Comparison of ENCODE assay signal across 29 cellular contexts in the genomic region with DNA sequence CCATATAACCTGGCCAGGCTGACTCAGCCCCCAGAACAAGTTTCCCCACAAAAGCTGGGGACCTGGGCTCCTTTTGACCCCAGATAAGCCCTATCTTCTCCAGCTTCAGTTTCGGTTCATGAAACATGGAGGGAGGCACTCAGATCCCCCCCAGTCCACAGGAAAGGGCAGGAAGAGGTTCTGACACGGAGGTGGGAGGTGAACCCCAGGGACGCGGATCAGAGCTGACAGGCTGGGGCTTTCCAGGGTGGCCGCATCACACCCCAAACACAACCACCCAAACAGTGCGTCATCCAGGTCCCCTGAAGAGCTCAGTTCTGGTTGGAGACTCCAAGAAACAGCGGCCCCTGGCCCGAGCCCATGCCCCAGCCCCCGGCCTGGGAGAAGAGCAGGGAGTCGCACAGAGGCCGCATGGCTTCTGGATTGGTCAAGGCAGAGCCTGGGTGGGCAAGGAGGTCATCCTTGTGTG. TPM values are rescaled to one million over a fixed set of nuclear protein-coding genes. Genes with fewer than 3 reads are reported as not detected.
DNase-seq lines count a peak whose midpoint lies in the region; ATAC-seq, FAIRE-seq and TF ChIP-seq lines count a peak whose summit lies in the region.
"Had no signal": no experiment of that assay in that cellular context is flagged by ENCODE, and none has a peak within 500 bp of the region (broad histone marks: within the 10 kb centered on the region; RNA-seq: fewer than 3 reads in every experiment).

No MANE protein-coding gene starts in this region.

- peak overlapping the region; percentile 65; the same call in 1 of the 2 replicates for H3K4ac ChIP-seq in IMR-90 (ENCODE audit: low read depth, low read length)
- H3K4ac ChIP-seq in H1 (replicated peaks; ENCODE audit: insufficient read length, low read depth, low read length), result no peak overlapping the region

- H3K36me3 Mint-ChIP-seq in stimulated activated memory B cell treated with anti-CD40 and anti-IgM and Interleukin-4, amounts not matched to agents 10 μg/mL and 1 μg/mL and 100 μg/mL, for 72 hours, result no peaks in the 10 kb centered on the region

- H2BK120ac ChIP-seq in IMR-90 (ENCODE audit: low read depth, low read length), result peak overlapping the region; percentile 23; the same call in 1 of the 2 replicates
- no peak overlapping the region for H2BK120ac ChIP-seq in H1 (replicated peaks; ENCODE audit: low read depth, low read length)

- no TSS peak for BruUV-seq in IMR-90 (replicated peaks; lab: Mats Ljungman, UMichigan)

- H3K79me1 ChIP-seq in IMR-90 (ENCODE audit: low read depth in 1 of 2, low read length in 2 of 2), result no peaks in the 10 kb centered on the region
- H3K79me1 ChIP-seq in H1 (ENCODE audit: low read depth, low read length), result no peaks in the 10 kb centered on the region

- no peak overlapping the region for H3K4me3 ChIP-seq in IMR-90 (ENCODE audit: insufficient read depth, low read depth, low read length)
- no peak overlapping the region for H3K4me3 ChIP-seq in H1 (ENCODE audit: extremely low read depth in 1 of 4, insufficient read depth in 2 of 4, low read depth in 3 of 4, low read length in 4 of 4)
- H3K4me3 ChIP-seq: colonic mucosa, esophagus muscularis mucosa, heart right ventricle had no signal

- no peak overlapping the region for H3K27ac ChIP-seq in IMR-90 (ENCODE audit: insufficient read depth, low read length)
- H3K27ac ChIP-seq in H1 (ENCODE audit: low read depth, low read length), result no peak overlapping the region
- H3K27ac ChIP-seq: colonic mucosa, esophagus muscularis mucosa, foreskin keratinocyte, heart right ventricle had no signal

- H4K5ac ChIP-seq in IMR-90 (ENCODE audit: low read depth, low read length) (no peak overlapping the region), H1 (ENCODE audit: insufficient read length, low read depth, low read length) (no peak overlapping the region)

- peaks cover 3% of the 10 kb centered on the region for H3K27me3 Mint-ChIP-seq in stimulated activated memory B cell treated with anti-CD40 and anti-IgM and Interleukin-4, amounts not matched to agents 10 μg/mL and 1 μg/mL and 100 μg/mL, for 72 hours

- H3K9ac ChIP-seq in IMR-90 (ENCODE audit: low read depth, low read length) (no peak overlapping the region), H1 (replicated peaks in 1 of 4; ENCODE audit: extremely low read depth in 1 of 4, low read depth in 3 of 4, low read length in 3 of 4) (no peak overlapping the region)

- H2AK9ac ChIP-seq in IMR-90 (replicated peaks; ENCODE audit: low read depth, low read length, poor library complexity), result peak overlapping the region; percentile 33

- H3K27me3 ChIP-seq in IMR-90 (ENCODE audit: control insufficient read depth, insufficient read depth, low read length) (no peaks in the 10 kb centered on the region), H1 (replicated peaks in 1 of 4; ENCODE audit: control insufficient read depth in 3 of 4, extremely low read depth in 1 of 4, insufficient read depth in 3 of 4, low read length in 3 of 4) (no peaks in the 10 kb centered on the region; a peak in 1 of 7 replicates)
- H3K27me3 ChIP-seq: colonic mucosa, esophagus muscularis mucosa, foreskin keratinocyte, heart right ventricle had no signal

- H3K23ac ChIP-seq in IMR-90 (ENCODE audit: low read depth, low read length), result no peak overlapping the region
- no peak overlapping the region for H3K23ac ChIP-seq in H1 (ENCODE audit: insufficient read length)

- POLR2A ChIA-PET in IMR-90 (lab: Charles Lee; ENCODE audit: unreplicated experiment) (no interaction called here), H1 (lab: Charles Lee; ENCODE audit: partially characterized antibody) (interaction anchor here (1.2 to 2.1 kb wide), 2 partner anchors 14 to 116 kb away, joined by 4 read pairs; a partner anchor contains a TSS)

- H3K56ac ChIP-seq in IMR-90 (ENCODE audit: extremely low read depth, insufficient read depth, low read length), result no peak overlapping the region
- H3K56ac ChIP-seq in H1 (replicated peaks; ENCODE audit: insufficient read length, low read depth, low read length), result no peak overlapping the region

- no peaks in the 10 kb centered on the region for H3K9me3 Mint-ChIP-seq in stimulated activated memory B cell treated with anti-CD40 and anti-IgM and Interleukin-4, amounts not matched to agents 10 μg/mL and 1 μg/mL and 100 μg/mL, for 72 hours
- H3K9me3 Mint-ChIP-seq: activated T-helper 1 cell treated with anti-CD3 and anti-CD28 coated beads, Interleukin-12 subunit alpha, Interleukin-12 subunit beta, Interleukin-2, Interleukin-4 antibody, amounts not matched to agents 30 ng/mL and 10 ng/mL and 1 ng/mL, durations not matched to agents 14 hours and 24 hours and 36 hours; effector memory CD8-positive, alpha-beta T cell had no signal

- H4K91ac ChIP-seq in IMR-90 (ENCODE audit: insufficient read depth, low read depth, low read length), result peak overlapping the region; percentile 23
- H4K91ac ChIP-seq in H1 (replicated peaks; ENCODE audit: insufficient read length, low read length), result no peak overlapping the region

- no peak overlapping the region for H3K14ac ChIP-seq in IMR-90 (replicated peaks; ENCODE audit: low read depth, low read length)
- H3K14ac ChIP-seq in H1 (ENCODE audit: insufficient read length), result no peak overlapping the region

- in situ Hi-C loops in IMR-90 (cut with MboI; ENCODE audit: low sequenced_read_pairs), result no loop called here

- peak overlapping the region; percentile 67 for H2AK5ac ChIP-seq in IMR-90 (ENCODE audit: low read depth, low read length)
- no peak overlapping the region for H2AK5ac ChIP-seq in H1 (ENCODE audit: low read depth, low read length)

- TF ChIP-seq CTCF in GM10266 (IDR thresholded peaks at IDR 0.05; ENCODE audit: control insufficient read depth, insufficient read depth, low read depth, missing control alignments) (no peak), IMR-90 (conservative IDR thresholded peaks at IDR 0.05; ENCODE audit: low read depth, low read length) (no peak), H1 (IDR thresholded peaks at IDR 0.05; ENCODE audit: control extremely low read depth in 1 of 3, insufficient read depth in 1 of 3, low read depth in 1 of 3, low read length in 3 of 3) (no peak)

- TF ChIP-seq POLR2A in IMR-90 (IDR thresholded peaks at IDR 0.05; ENCODE audit: low read depth, low read length) (no peak), H1 (IDR thresholded peaks at IDR 0.05; ENCODE audit: control extremely low read depth in 1 of 2, low read depth in 2 of 2, low read length in 2 of 2) (no peak)

- H2AFZ ChIP-seq in IMR-90 (replicated peaks; ENCODE audit: low read length, poor library complexity) (no peak overlapping the region), H1 (ENCODE audit: low read length) (0 out of 2 replicates have a peak overlapping the region, but pooled peaks have one; percentile 13)

- no peak overlapping the region; a peak in 1 of 4 replicates for H4K8ac ChIP-seq in IMR-90 (ENCODE audit: low read depth in 2 of 2, low read length in 2 of 2)
- H4K8ac ChIP-seq in H1 (ENCODE audit: extremely low read depth, insufficient read depth, low read length), result no peak overlapping the region

- no peak overlapping the region for H2BK5ac ChIP-seq in IMR-90 (ENCODE audit: low read depth, low read length, poor library complexity, severe bottlenecking)
- H2BK5ac ChIP-seq in H1 (ENCODE audit: low read depth, low read length), result no peak overlapping the region

- DNase-seq in GM10266 (ENCODE audit: extremely low spot score) (peak; percentile 55), IMR-90 (no peak), H1 (ENCODE audit: low read depth in 1 of 2, low spot score in 2 of 2) (no peak), nucleus accumbens (lab: John Stamatoyannopoulos, UW) (no peak), OCI-M2 (lab: John Stamatoyannopoulos, UW; ENCODE audit: unreplicated experiment) (no peak)
- DNase-seq: activated naive CD4-positive, alpha-beta T cell treated with anti-CD3 and anti-CD28 coated beads, Interleukin-2, amount 50 U/mL, for 16 hours; amniotic stem cell; Calu3; colonic mucosa; DND-41; effector memory CD8-positive, alpha-beta T cell; foreskin keratinocyte; heart right ventricle; left cardiac atrium; mammary epithelial cell; NCI-H1105 treated with DMSO at 0.1 percent for 48 hours; NCI-H1930; NCI-H526; SIG-M5; stimulated activated CD4-positive, alpha-beta T cell treated with anti-CD3 and anti-CD28 coated beads, Interleukin-12 subunit alpha, Interleukin-12 subunit beta, amount 100 ng/mL, for 4 hours; stimulated activated CD4-positive, alpha-beta T cell treated with anti-CD3 and anti-CD28 coated beads, Interleukin-4, amount 100 ng/mL, for 24 hours; stimulated activated naive CD4-positive, alpha-beta T cell treated with Interleukin-2 at 50 U/mL for 16 hours had no signal

- H2BK15ac ChIP-seq in IMR-90 (ENCODE audit: low read depth, low read length) (peak overlapping the region; percentile 35; the same call in 1 of the 3 replicates), H1 (ENCODE audit: low read length) (no peak overlapping the region)

- TF ChIP-seq EP300 in H1 (IDR thresholded peaks at IDR 0.05; ENCODE audit: borderline replicate concordance in 1 of 2, low read depth in 2 of 2, low read length in 2 of 2), result no peak

- H2BK20ac ChIP-seq in IMR-90 (ENCODE audit: low read depth, low read length), result no peak overlapping the region
- no peak overlapping the region for H2BK20ac ChIP-seq in H1 (ENCODE audit: low read length)

- H3K18ac ChIP-seq in IMR-90 (ENCODE audit: low read depth, low read length) (no peak overlapping the region), H1 (ENCODE audit: extremely low read depth, low read length) (no peak overlapping the region; the same call in 1 of the 2 replicates)

- H3K23me2 ChIP-seq in H1 (ENCODE audit: low read depth, low read length), result no peaks in the 10 kb centered on the region

- peaks cover 71% of the 10 kb centered on the region for H3K4me1 Mint-ChIP-seq in stimulated activated memory B cell treated with anti-CD40 and anti-IgM and Interleukin-4, amounts not matched to agents 10 μg/mL and 1 μg/mL and 100 μg/mL, for 72 hours

- peak overlapping the region; percentile 91 for H3K27ac Mint-ChIP-seq in stimulated activated memory B cell treated with anti-CD40 and anti-IgM and Interleukin-4, amounts not matched to agents 10 μg/mL and 1 μg/mL and 100 μg/mL, for 72 hours
- H3K27ac Mint-ChIP-seq: activated T-helper 1 cell treated with anti-CD3 and anti-CD28 coated beads, Interleukin-12 subunit alpha, Interleukin-12 subunit beta, Interleukin-2, Interleukin-4 antibody, amounts not matched to agents 30 ng/mL and 10 ng/mL and 1 ng/mL, durations not matched to agents 14 hours and 24 hours and 36 hours; effector memory CD8-positive, alpha-beta T cell; progenitor cell of endocrine pancreas had no signal

- 88% methylated on average over 3 of the region's 11 CpGs; no CpG with 5 or more reads in 1 of the 2 experiments for WGBS in IMR-90 (ENCODE audit: extremely low coverage in 2 of 2, insufficient read length in 1 of 2), 2 experiments
- 82% methylated on average over 11 of the region's 11 CpGs; no CpG with 5 or more reads in 1 of the 2 experiments for WGBS in H1 (ENCODE audit: extremely low coverage in 1 of 2, insufficient coverage in 1 of 2, insufficient read length in 1 of 2, insufficient replicate concordance in 2 of 2, low coverage in 1 of 2, low lambda C conversion rate in 2 of 2, missing lambda C conversion rate in 1 of 2), 2 experiments

- peaks cover 18% of the 10 kb centered on the region for H3K4me1 ChIP-seq in IMR-90 (ENCODE audit: control insufficient read depth, insufficient read depth, low read length)
- no peaks in the 10 kb centered on the region; a peak in 1 of 7 replicates for H3K4me1 ChIP-seq in H1 (replicated peaks in 1 of 4; ENCODE audit: control insufficient read depth in 3 of 4, insufficient read depth in 4 of 4, low read length in 3 of 4)
- H3K4me1 ChIP-seq: colonic mucosa, foreskin keratinocyte had no signal

- H3K9me1 ChIP-seq in IMR-90 (ENCODE audit: insufficient read depth, low read length), result peaks cover 20% of the 10 kb centered on the region

- no peaks in the 10 kb centered on the region for H3K79me2 ChIP-seq in H1 (ENCODE audit: control insufficient read depth in 1 of 2, insufficient read depth in 2 of 2, low read length in 2 of 2)

- H3K9me3 ChIP-seq in IMR-90 (ENCODE audit: control insufficient read depth, insufficient read depth, low read length), result no peaks in the 10 kb centered on the region
- H3K9me3 ChIP-seq in H1 (ENCODE audit: insufficient read depth in 2 of 2, low read depth in 1 of 2, low read length in 1 of 2), result no peaks in the 10 kb centered on the region
- H3K9me3 ChIP-seq: colonic mucosa, esophagus muscularis mucosa, heart right ventricle had no signal

- H3K4me2 ChIP-seq in IMR-90 (ENCODE audit: low read depth, low read length) (no peak overlapping the region), H1 (ENCODE audit: insufficient read depth in 1 of 2, low read depth in 2 of 2, low read length in 2 of 2) (no peak overlapping the region)

- H3K36me3 ChIP-seq in IMR-90 (ENCODE audit: control insufficient read depth, insufficient read depth, low read length) (no peaks in the 10 kb centered on the region), H1 (ENCODE audit: control insufficient read depth in 2 of 4, insufficient read depth in 4 of 4, low read length in 3 of 4) (no peaks in the 10 kb centered on the region)
- H3K36me3 ChIP-seq: colonic mucosa, esophagus muscularis mucosa, heart right ventricle had no signal

- H3K4me3 Mint-ChIP-seq in stimulated activated memory B cell treated with anti-CD40 and anti-IgM and Interleukin-4, amounts not matched to agents 10 μg/mL and 1 μg/mL and 100 μg/mL, for 72 hours, result peak overlapping the region; percentile 55
- H3K4me3 Mint-ChIP-seq: activated T-helper 1 cell treated with anti-CD3 and anti-CD28 coated beads, Interleukin-12 subunit alpha, Interleukin-12 subunit beta, Interleukin-2, Interleukin-4 antibody, amounts not matched to agents 30 ng/mL and 10 ng/mL and 1 ng/mL, durations not matched to agents 14 hours and 24 hours and 36 hours; effector memory CD8-positive, alpha-beta T cell had no signal

- CTCF ChIA-PET in IMR-90 (lab: Yijun Ruan, JAX), result no interaction called here
- CTCF ChIA-PET in H1 (lab: Charles Lee; ENCODE audit: partially characterized antibody), result interaction anchor here (1.0 to 1.7 kb wide), 4 partner anchors 10 to 58 kb away, joined by 3 to 4 read pairs (median 4); no protein-coding TSS in a partner anchor

- H4K20me1 ChIP-seq in IMR-90 (ENCODE audit: insufficient read depth, low read length) (no peaks in the 10 kb centered on the region), H1 (replicated peaks in 1 of 2; ENCODE audit: control insufficient read depth in 1 of 2, insufficient read depth in 2 of 2, low read length in 2 of 2) (no peaks in the 10 kb centered on the region)

- no peak for FAIRE-seq in H1 (lab: Jason Lieb, UNC)
- FAIRE-seq: RCC 7860 had no signal

- no peak overlapping the region for H2BK12ac ChIP-seq in H1 (ENCODE audit: low read depth, low read length)

- ATAC-seq in IMR-90 (ENCODE audit: low read depth), result no peak
- peak; percentile 58 for ATAC-seq in stimulated activated memory B cell treated with anti-CD40 and anti-IgM and Interleukin-4, amounts not matched to agents 10 μg/mL and 1 μg/mL and 100 μg/mL, for 72 hours
- ATAC-seq in GM18861 (IDR thresholded peaks at IDR 0.05; ENCODE audit: unreplicated experiment), result no peak
- ATAC-seq: effector memory CD8-positive, alpha-beta T cell; foreskin keratinocyte; heart right ventricle; left cardiac atrium; sciatic nerve had no signal

- intact Hi-C loops in IMR-90 (cut with micrococcal nuclease), result no loop called here

- dilution Hi-C loops in IMR-90 (cut with HindIII; ENCODE audit: low sequenced_read_pairs, unreplicated experiment), result no loop called here

- no peak for TF ChIP-seq RAD21 in IMR-90 (IDR thresholded peaks at IDR 0.05; ENCODE audit: low read length)
- TF ChIP-seq RAD21 in H1 (IDR thresholded peaks at IDR 0.05 in 1 of 2, conservative IDR thresholded peaks at IDR 0.05 in 1 of 2; ENCODE audit: low read depth in 2 of 2, low read length in 2 of 2), result no peak

RNA-seq across cellular contexts. Expression of a gene that starts 44.3 kb away (rescaled TPM):
- total RNA-seq in IMR-90 (2012; rRNA removed), result 1.6 and 1.9 TPM in 2 replicates
- polyA plus RNA-seq in IMR-90 (2012; rRNA removed) (6.1 and 6.3 TPM in 2 replicates), H1 (2011; rRNA removed) (7.2 and 13.1 TPM in 2 replicates)
- 3.4 and 8.7 TPM in 2 replicates for polyA plus RNA-seq in IMR-90 (2012; cell fraction: cytosol; rRNA removed)
- 3.6 and 6.1 TPM in 2 replicates for polyA plus RNA-seq in IMR-90 (2012; cell fraction: nucleus; rRNA removed; ENCODE audit: low replicate concordance)
- 13.8 and 13.9 TPM in 2 replicates for total RNA-seq in H1 (2021; fragmentation: NEBNext Ultra II Directional; extraction: Animal tissue kit (Norgen Biotek cat#: 25700))
- polyA plus RNA-seq in H1 (2011; cell fraction: cytosol; rRNA removed), result 9.2 TPM
- polyA plus RNA-seq in H1 (2011; cell fraction: nucleus; rRNA removed), result 11.9 TPM
- polyA plus RNA-seq in H1 (2012, experiment 1 of 2), result 6.9 to 12.0 TPM (median 8.7 TPM) in 4 replicates
- 7.6 TPM for polyA plus RNA-seq in H1 (2012, experiment 2 of 2)
- polyA plus RNA-seq in H1 (2013, experiment 1 of 2), result 10.5 TPM
- 11.0 TPM for polyA plus RNA-seq in H1 (2013, experiment 2 of 2)
- polyA minus RNA-seq in H1 (2011; rRNA and poly(A)+ RNA removed), result 3.9 and 7.0 TPM in 2 replicates
- polyA minus RNA-seq in H1 (2011; cell fraction: cytosol; rRNA and poly(A)+ RNA removed), result 9.8 TPM
- 9.6 TPM for polyA minus RNA-seq in H1 (2011; cell fraction: nucleus; rRNA and poly(A)+ RNA removed)
- total RNA-seq: activated T-helper 1 cell treated with anti-CD3 and anti-CD28 coated beads, Interleukin-12 subunit alpha, Interleukin-12 subunit beta, Interleukin-2, Interleukin-4 antibody, amounts not matched to agents 30 ng/mL and 10 ng/mL and 1 ng/mL, durations not matched to agents 14 hours and 24 hours and 36 hours had no signal
